ENCODE assay signal across 15 cellular contexts in the genomic region with DNA sequence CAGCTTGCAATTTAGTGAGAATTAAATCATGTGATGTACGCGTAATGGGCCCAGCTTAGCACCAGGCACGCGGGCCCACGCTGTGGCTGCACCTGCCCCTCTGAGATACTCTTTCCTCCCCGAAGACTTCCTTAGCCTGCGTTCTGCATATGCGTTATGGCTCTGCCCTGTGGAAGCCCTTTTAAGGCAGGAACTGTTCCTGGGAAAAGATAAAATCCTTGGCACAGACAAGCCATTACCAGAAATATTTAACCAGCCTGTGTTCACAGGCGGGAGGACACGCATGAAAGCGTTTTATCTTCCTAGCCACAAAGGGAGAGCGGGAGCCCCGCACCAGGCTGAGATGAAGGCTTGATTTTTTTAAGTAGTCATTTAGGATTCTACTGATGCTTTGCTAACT.
"Had no signal": no experiment of that assay in that cellular context is flagged by ENCODE, and none has a peak within 500 bp of the region (broad histone marks: within the 10 kb centered on the region; RNA-seq: fewer than 3 reads in every experiment).

No MANE protein-coding gene starts in this region.

- H3K27ac ChIP-seq: ovary, skin epidermis, tibial artery had no signal

- H3K27me3 ChIP-seq: ovary, tibial artery had no signal

- H3K4me3 ChIP-seq: ovary, skin epidermis, tibial artery had no signal

- ATAC-seq: activated CD8-positive, alpha-beta memory T cell treated with anti-CD3 and anti-CD28 coated beads, Interleukin-2, amount 10 ng/mL, durations not matched to agents 7 days and 5 days; activated naive CD4-positive, alpha-beta T cell treated with anti-CD3 and anti-CD28 coated beads, Interleukin-2, amount 50 U/mL, for 72 hours; activated T-cell treated with anti-CD3 and anti-CD28 coated beads, Interleukin-2, amount 50 U/mL, for 4 hours; esophagus mucosa; left ventricle myocardium superior had no signal

- H3K4me1 ChIP-seq: tibial artery had no signal

- DNase-seq: activated CD4-positive, alpha-beta T cell treated with anti-CD3 and anti-CD28 coated beads for 1 hour; activated CD4-positive, alpha-beta T cell treated with anti-CD3 and anti-CD28 coated beads, Interleukin-2, amount 50 U/mL, for 48 hours; activated CD8-positive, alpha-beta memory T cell treated with anti-CD3 and anti-CD28 coated beads, Interleukin-2, amount 10 ng/mL, durations not matched to agents 7 days and 5 days; activated effector memory CD4-positive, alpha-beta T cell treated with anti-CD3 and anti-CD28 coated beads, Interleukin-2, amount 50 U/mL, for 16 hours; activated T-cell treated with anti-CD3 and anti-CD28 coated beads, Interleukin-2, amount 50 U/mL, for 4 hours; amygdala; dermis blood vessel endothelial cell; left ventricle myocardium superior; mesenchymal stem cell; ovary; retina; tibial artery had no signal

- H3K9me3 ChIP-seq: ovary had no signal

- H3K36me3 ChIP-seq: ovary, tibial artery had no signal
